In the genomic region with DNA sequence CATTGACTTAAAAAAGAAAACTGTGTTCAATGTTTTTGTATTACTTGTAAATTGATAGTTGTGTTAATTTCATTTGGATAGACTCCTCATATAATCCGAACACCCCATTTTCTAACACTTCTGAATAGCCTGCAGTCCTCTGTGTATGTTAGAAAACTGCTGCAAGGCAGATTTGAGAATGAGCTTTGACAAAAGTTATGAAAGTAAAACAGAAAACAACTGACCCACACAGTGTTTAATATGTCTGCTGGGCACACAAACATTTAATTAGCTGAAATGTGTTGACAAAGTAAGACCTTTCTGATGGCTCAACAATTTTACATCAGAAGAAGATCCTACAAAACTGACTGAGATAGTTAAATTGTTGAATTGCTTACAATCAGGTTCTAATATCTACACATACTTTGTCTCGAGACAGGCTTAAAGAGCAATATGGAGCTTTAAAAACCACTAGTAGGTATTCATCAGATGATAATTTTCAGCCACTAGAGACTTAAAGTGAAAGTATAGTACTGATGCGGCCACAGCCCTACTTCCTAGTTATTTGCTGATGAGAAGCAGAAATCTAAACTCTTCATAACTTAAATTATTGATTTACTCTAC, we compare ENCODE assay signal across 14 cellular contexts. TPM values are rescaled to one million over a fixed set of nuclear protein-coding genes. Genes with fewer than 3 reads are reported as not detected.
DNase-seq lines count a peak whose midpoint lies in the region; ATAC-seq, FAIRE-seq and TF ChIP-seq lines count a peak whose summit lies in the region.
"Had no signal": no experiment of that assay in that cellular context is flagged by ENCODE, and none has a peak within 500 bp of the region (broad histone marks: within the 10 kb centered on the region; RNA-seq: fewer than 3 reads in every experiment).

No MANE protein-coding gene starts in this region.

- no peaks in the 10 kb centered on the region for H4K20me1 ChIP-seq in MM.1S (ENCODE audit: insufficient read depth, low read length)

- no peaks in the 10 kb centered on the region for H3K36me3 ChIP-seq in MM.1S (replicated peaks; ENCODE audit: insufficient read depth, low read length)
- no peaks in the 10 kb centered on the region for H3K36me3 ChIP-seq in transverse colon

- 69 to 87% methylated on average over 3 of the region's 3 CpGs for WGBS in transverse colon (ENCODE audit: low coverage in 1 of 2), 2 donors

- TF ChIP-seq CTCF in MM.1S (IDR thresholded peaks at IDR 0.05; ENCODE audit: low read length): no peak
- TF ChIP-seq CTCF in transverse colon (IDR thresholded peaks at IDR 0.05): no peak

- H3K9me3 Mint-ChIP-seq in T-helper 2 cell treated with Interferon-gamma antibody and Interleukin-4, amounts not matched to agents 5 μg/mL and 100 μg/mL, for 36 hours: no peaks in the 10 kb centered on the region
- H3K9me3 Mint-ChIP-seq: activated naive CD8-positive, alpha-beta T cell treated with anti-CD3 and anti-CD28 coated beads, Interleukin-2, amount 10 ng/mL, durations not matched to agents 7 days and 5 days had no signal

- H3K27me3 Mint-ChIP-seq in T-helper 2 cell treated with Interferon-gamma antibody and Interleukin-4, amounts not matched to agents 5 μg/mL and 100 μg/mL, for 36 hours (ENCODE audit: low read depth): no peaks in the 10 kb centered on the region

- peak; percentile 88 for ATAC-seq in GM19463 (IDR thresholded peaks at IDR 0.05; ENCODE audit: unreplicated experiment)
- ATAC-seq in HG02938 (IDR thresholded peaks at IDR 0.05; ENCODE audit: unreplicated experiment): peak; percentile 85
- ATAC-seq: sciatic nerve had no signal

- TF ChIP-seq EP300 in transverse colon (IDR thresholded peaks at IDR 0.05; ENCODE audit: low read depth): no peak

- no peak overlapping the region for H3K9ac ChIP-seq in MM.1S (ENCODE audit: low read length)

- no peak overlapping the region for H3K27ac ChIP-seq in MM.1S (ENCODE audit: low read length)
- no peak overlapping the region for H3K27ac ChIP-seq in transverse colon
- H3K27ac ChIP-seq: RWPE1 had no signal

- H3K9me3 ChIP-seq in MM.1S (replicated peaks; ENCODE audit: insufficient read depth, low read length) (no peaks in the 10 kb centered on the region), transverse colon (no peaks in the 10 kb centered on the region)

- no peaks in the 10 kb centered on the region for H3K79me2 ChIP-seq in MM.1S (ENCODE audit: low read length)

- peak overlapping the region; percentile 38; the same call in 1 of the 2 replicates for H3K4me2 ChIP-seq in MM.1S (ENCODE audit: low read depth, low read length)

- intact Hi-C loops in transverse colon (cut with DNase I; ENCODE audit: low total_unique reads): no loop called here

- in situ Hi-C loops in transverse colon (cut with MboI; ENCODE audit: low pct_ligation_motif_present in 1 of 4, low pct_unique_long_range_greater_than_20kb in 1 of 4, low sequenced_read_pairs in 3 of 4): no loop called here

- peak; percentile 13 for DNase-seq in GM12891 (ENCODE audit: insufficient read length, low spot score)
- DNase-seq in MM.1S: peak; percentile 41
- DNase-seq in activated CD4-positive, alpha-beta T cell treated with anti-CD3 and anti-CD28 coated beads, Interleukin-2, amount 50 U/mL, for 48 hours: no peak
- no peak for DNase-seq in transverse colon
- no peak for DNase-seq in T-helper 2 cell treated with Interferon-gamma antibody and Interleukin-4, amounts not matched to agents 5 μg/mL and 100 μg/mL, for 36 hours (ENCODE audit: low spot score)
- DNase-seq in frontal cortex (ENCODE audit: low spot score in 2 of 2): no peak
- DNase-seq: activated CD4-positive, alpha-beta T cell treated with anti-CD3 and anti-CD28 coated beads for 1 hour; activated naive CD8-positive, alpha-beta T cell treated with anti-CD3 and anti-CD28 coated beads, Interleukin-2, amount 10 ng/mL, durations not matched to agents 7 days and 5 days; hippocampal formation; NCI-H187 had no signal

- no peak overlapping the region for H3K27ac Mint-ChIP-seq in T-helper 2 cell treated with Interferon-gamma antibody and Interleukin-4, amounts not matched to agents 5 μg/mL and 100 μg/mL, for 36 hours
- H3K27ac Mint-ChIP-seq: activated naive CD8-positive, alpha-beta T cell treated with anti-CD3 and anti-CD28 coated beads, Interleukin-2, amount 10 ng/mL, durations not matched to agents 7 days and 5 days had no signal

- H3K36me3 Mint-ChIP-seq in T-helper 2 cell treated with Interferon-gamma antibody and Interleukin-4, amounts not matched to agents 5 μg/mL and 100 μg/mL, for 36 hours (ENCODE audit: low read depth): no peaks in the 10 kb centered on the region
- H3K36me3 Mint-ChIP-seq: activated naive CD8-positive, alpha-beta T cell treated with anti-CD3 and anti-CD28 coated beads, Interleukin-2, amount 10 ng/mL, durations not matched to agents 7 days and 5 days had no signal

- H2AFZ ChIP-seq in MM.1S (ENCODE audit: low read length): no peak overlapping the region

- H3K4me1 ChIP-seq in MM.1S (ENCODE audit: low read length): no peaks in the 10 kb centered on the region
- H3K4me1 ChIP-seq in transverse colon: no peaks in the 10 kb centered on the region

- H3K4me3 ChIP-seq in MM.1S (ENCODE audit: low read length): peak overlapping the region; percentile 23; the same call in 1 of the 2 replicates
- no peak overlapping the region for H3K4me3 ChIP-seq in transverse colon

- H3F3A ChIP-seq in MM.1S (ENCODE audit: insufficient read depth, low read length): no peaks in the 10 kb centered on the region

- H3K4me1 Mint-ChIP-seq in T-helper 2 cell treated with Interferon-gamma antibody and Interleukin-4, amounts not matched to agents 5 μg/mL and 100 μg/mL, for 36 hours (ENCODE audit: low read depth): no peaks in the 10 kb centered on the region
- H3K4me1 Mint-ChIP-seq: activated naive CD8-positive, alpha-beta T cell treated with anti-CD3 and anti-CD28 coated beads, Interleukin-2, amount 10 ng/mL, durations not matched to agents 7 days and 5 days had no signal

- no peaks in the 10 kb centered on the region for H3K9me2 ChIP-seq in MM.1S (replicated peaks; ENCODE audit: insufficient read depth, low read length)

- H3K4me3 Mint-ChIP-seq in T-helper 2 cell treated with Interferon-gamma antibody and Interleukin-4, amounts not matched to agents 5 μg/mL and 100 μg/mL, for 36 hours: no peak overlapping the region
- H3K4me3 Mint-ChIP-seq: activated naive CD8-positive, alpha-beta T cell treated with anti-CD3 and anti-CD28 coated beads, Interleukin-2, amount 10 ng/mL, durations not matched to agents 7 days and 5 days had no signal

- no peaks in the 10 kb centered on the region for H3K27me3 ChIP-seq in MM.1S (replicated peaks; ENCODE audit: insufficient read depth, low read length)
- no peaks in the 10 kb centered on the region for H3K27me3 ChIP-seq in transverse colon

- no peak for TF ChIP-seq POLR2A in GM12891 (IDR thresholded peaks at IDR 0.05; ENCODE audit: low read depth, low read length)
- TF ChIP-seq POLR2A in transverse colon (IDR thresholded peaks at IDR 0.05): no peak

- FAIRE-seq in GM12891 (lab: Jason Lieb, UNC) (peak; percentile 72), frontal cortex (lab: Jason Lieb, UNC) (no peak)

TF ChIP-seq in GM12891, 5 proteins besides CTCF, POLR2A, EP300 and RAD21:
- no peak for TF ChIP-seq POU2F2 (IDR thresholded peaks at IDR 0.05; ENCODE audit: low read depth, low read length)
- no peak for TF ChIP-seq PAX5 (IDR thresholded peaks at IDR 0.05; ENCODE audit: insufficient read depth, low read length, severe bottlenecking)
- TF ChIP-seq TAF1 (IDR thresholded peaks at IDR 0.05; ENCODE audit: low read depth, low read length): no peak
- TF ChIP-seq SPI1 (IDR thresholded peaks at IDR 0.05; ENCODE audit: low read depth, low read length): no peak
- TF ChIP-seq POLR2AphosphoS5 (IDR thresholded peaks at IDR 0.05; ENCODE audit: low read depth, low read length): no peak

RNA-seq across cellular contexts. Expression of gene PRMT6, which starts 40.0 kb away (rescaled TPM):
- polyA plus RNA-seq in GM12891 (2012; ENCODE audit: low read depth, missing spikeins): 12.3 TPM
- total RNA-seq in transverse colon (10 to 100 TPM; 10.7 to 15.7 (median 12.0) TPM), frontal cortex (20.0 TPM)

Comparison
In these comparisons a context has a peak if more than half of its experiments do, and no peak if none do; other contexts are left out.
1. DNase-seq: peak in GM12891 (single experiment) and MM.1S (single experiment); none in activated CD4-positive, alpha-beta T cell treated with anti-CD3 and anti-CD28 coated beads, Interleukin-2, amount 50 U/mL, for 48 hours (0 of 2), transverse colon (single experiment), T-helper 2 cell treated with Interferon-gamma antibody and Interleukin-4, amounts not matched to agents 5 μg/mL and 100 μg/mL, for 36 hours (single experiment) and frontal cortex (0 of 2).